ENCODE assay signal across 8 cellular contexts in genomic region chr1:153790996-153791855, GRCh38. TPM values are rescaled to one million over a fixed set of nuclear protein-coding genes. Genes with fewer than 3 reads are reported as not detected.
DNase-seq lines count a peak whose midpoint lies in the region; ATAC-seq and TF ChIP-seq lines count a peak whose summit lies in the region.

No MANE protein-coding gene starts in this region.

- TF ChIP-seq CTCF in AG09319 (IDR thresholded peaks at IDR 0.05; ENCODE audit: low read depth, low read length) = no peak
- no peak for TF ChIP-seq CTCF in BE2C (IDR thresholded peaks at IDR 0.05; ENCODE audit: low read depth, low read length)

- peaks cover 20% of the 10 kb centered on the region for H3K4me1 ChIP-seq in rectal smooth muscle tissue (ENCODE audit: control insufficient read depth, insufficient read depth, low read length)
- no peaks in the 10 kb centered on the region for H3K4me1 ChIP-seq in BE2C

- H3K27me3 ChIP-seq in rectal smooth muscle tissue (ENCODE audit: control insufficient read depth, insufficient read depth, low read length) (no peaks in the 10 kb centered on the region), BE2C (no peaks in the 10 kb centered on the region)

- H3K36me3 ChIP-seq in rectal smooth muscle tissue (ENCODE audit: control insufficient read depth, insufficient read depth, low read length) = no peaks in the 10 kb centered on the region
- H3K36me3 ChIP-seq in BE2C = no peaks in the 10 kb centered on the region

- H3K4me3 ChIP-seq in rectal smooth muscle tissue (ENCODE audit: low read length) = peak overlapping the region; percentile 17
- no peak overlapping the region for H3K4me3 ChIP-seq in BE2C (ENCODE audit: low read depth, low read length)

- peak overlapping the region; percentile 97 for H3K27ac ChIP-seq in rectal smooth muscle tissue (ENCODE audit: low read depth, low read length)

- ATAC-seq in GM18909 (IDR thresholded peaks at IDR 0.05; ENCODE audit: poor library complexity, unreplicated experiment) (peak; percentile 83), HG03097 (IDR thresholded peaks at IDR 0.05; ENCODE audit: low FRiP score, unreplicated experiment) (peak; percentile 62)

- DNase-seq in AG09319 (ENCODE audit: extremely low read depth, low read depth) = peak; percentile 87
- DNase-seq in SKM-1 treated with dmso at 0.1 percent for 144 hours (lab: John Stamatoyannopoulos, UW; ENCODE audit: unreplicated experiment) = peak; percentile 100
- DNase-seq in fibroblast of peridontal ligament (ENCODE audit: extremely low read depth) = peak; percentile 99
- no peak for DNase-seq in HuH-7.5 (ENCODE audit: low spot score)
- DNase-seq in BE2C = no peak

- no peaks in the 10 kb centered on the region for H3K9me3 ChIP-seq in BE2C

- no peak overlapping the region for H3K9ac ChIP-seq in rectal smooth muscle tissue (ENCODE audit: low read length)

RNA-seq across cellular contexts. Expression of gene SLC27A3, which starts 16.0 kb away (rescaled TPM):
- polyA plus RNA-seq in BE2C (2012; ENCODE audit: insufficient read depth, insufficient read length, low read depth) = 70.5 TPM

Comparison
In these comparisons a context has a peak if more than half of its experiments do, and no peak if none do; other contexts are left out.
1. DNase-seq: peak in AG09319 (single experiment), SKM-1 treated with dmso at 0.1 percent for 144 hours (single experiment) and fibroblast of peridontal ligament (single experiment); none in HuH-7.5 (single experiment) and BE2C (single experiment).